In genomic region chr12:52604859-52605258, GRCh38 we compare ENCODE assay signal across 26 cellular contexts. TPM values are rescaled to one million over a fixed set of nuclear protein-coding genes. Genes with fewer than 3 reads are reported as not detected.
DNase-seq lines count a peak whose midpoint lies in the region; ATAC-seq and TF ChIP-seq lines count a peak whose summit lies in the region.
"Had no signal": no experiment of that assay in that cellular context is flagged by ENCODE, and none has a peak within 500 bp of the region (broad histone marks: within the 10 kb centered on the region; RNA-seq: fewer than 3 reads in every experiment).

No MANE protein-coding gene starts in this region.

- no peaks in the 10 kb centered on the region for H3K9me3 ChIP-seq in CD4-positive, alpha-beta T cell (ENCODE audit: control insufficient read depth, low read length)
- H3K9me3 ChIP-seq: SJSA1, upper lobe of right lung had no signal

- CTCF ChIA-PET in CD4-positive, alpha-beta T cell (lab: Charles Lee), result no interaction called here

- H3K4me3 Mint-ChIP-seq in CD4-positive, alpha-beta T cell, result peak overlapping the region; percentile 39
- H3K4me3 Mint-ChIP-seq: naive B cell; stimulated activated naive CD8-positive, alpha-beta T cell treated with anti-CD3 and anti-CD28 coated beads, Interleukin-15, Interleukin-2, amounts not matched to agents 100 ng/mL and 50 ng/mL, for 24 hours; T-helper 2 cell treated with Interferon-gamma antibody and Interleukin-4, amounts not matched to agents 5 μg/mL and 100 μg/mL, for 36 hours had no signal

- ATAC-seq in CD4-positive, alpha-beta T cell (ENCODE audit: poor library complexity), result no peak
- no peak for ATAC-seq in GM19452 (IDR thresholded peaks at IDR 0.05; ENCODE audit: unreplicated experiment)
- ATAC-seq: upper lobe of right lung had no signal

- H3K27ac ChIP-seq in CD4-positive, alpha-beta T cell (ENCODE audit: low read depth, low read length), result no peak overlapping the region
- H3K27ac ChIP-seq: dorsolateral prefrontal cortex, ovary, PC-9, SJSA1, upper lobe of right lung had no signal

- H3K27ac Mint-ChIP-seq in CD4-positive, alpha-beta T cell, result peak overlapping the region; percentile 89
- H3K27ac Mint-ChIP-seq: naive B cell; stimulated activated naive CD8-positive, alpha-beta T cell treated with anti-CD3 and anti-CD28 coated beads, Interleukin-15, Interleukin-2, amounts not matched to agents 100 ng/mL and 50 ng/mL, for 24 hours; T-helper 2 cell treated with Interferon-gamma antibody and Interleukin-4, amounts not matched to agents 5 μg/mL and 100 μg/mL, for 36 hours had no signal

- DNase-seq in activated CD8-positive, alpha-beta memory T cell treated with anti-CD3 and anti-CD28 coated beads for 24 hours, result peak; percentile 56
- no peak for DNase-seq in activated CD8-positive, alpha-beta memory T cell treated with anti-CD3 and anti-CD28 coated beads, Interleukin-2, amount 50 U/mL, for 4 hours
- DNase-seq in CD4-positive, alpha-beta T cell, result no peak
- peak; percentile 33 for DNase-seq in SW480 (ENCODE audit: low spot score)
- DNase-seq in islet precursor cell, result peak; percentile 43
- DNase-seq in SIG-M5 treated with dmso at 0.1 percent for 504 hours (lab: John Stamatoyannopoulos, UW; ENCODE audit: unreplicated experiment), result no peak
- no peak for DNase-seq in NCI-H510A treated with DMSO at 0.1 percent for 48 hours (lab: John Stamatoyannopoulos, UW)
- DNase-seq: C1 segment of cervical spinal cord, dorsolateral prefrontal cortex, HCEC 1CT, mammary epithelial cell, MM.1S, naive B cell, NCI-H1694 treated with DMSO at 0.1 percent for 48 hours, ovary, PC-9, upper lobe of right lung had no signal

- H3K27me3 ChIP-seq in CD4-positive, alpha-beta T cell (ENCODE audit: control insufficient read depth, insufficient read depth, low read length), result no peaks in the 10 kb centered on the region
- H3K27me3 ChIP-seq: ovary had no signal

- peaks cover 4% of the 10 kb centered on the region for H3K27me3 Mint-ChIP-seq in CD4-positive, alpha-beta T cell
- H3K27me3 Mint-ChIP-seq: stimulated activated naive CD8-positive, alpha-beta T cell treated with anti-CD3 and anti-CD28 coated beads, Interleukin-15, Interleukin-2, amounts not matched to agents 100 ng/mL and 50 ng/mL, for 24 hours had no signal

- intact Hi-C loops in CD4-positive, alpha-beta T cell (cut with DNase I, micrococcal nuclease), result no loop called here

- H3K4me1 Mint-ChIP-seq in CD4-positive, alpha-beta T cell (ENCODE audit: low read depth), result peaks cover 87% of the 10 kb centered on the region
- H3K4me1 Mint-ChIP-seq: naive B cell had no signal

- TF ChIP-seq CTCF in CD4-positive, alpha-beta T cell (IDR thresholded peaks at IDR 0.05), result no peak

- H3K36me3 Mint-ChIP-seq in CD4-positive, alpha-beta T cell (ENCODE audit: low read depth), result peaks cover 18% of the 10 kb centered on the region
- H3K36me3 Mint-ChIP-seq: naive B cell had no signal

- no peaks in the 10 kb centered on the region for H3K9me3 Mint-ChIP-seq in CD4-positive, alpha-beta T cell
- H3K9me3 Mint-ChIP-seq: stimulated activated naive CD8-positive, alpha-beta T cell treated with anti-CD3 and anti-CD28 coated beads, Interleukin-15, Interleukin-2, amounts not matched to agents 100 ng/mL and 50 ng/mL, for 24 hours; T-helper 2 cell treated with Interferon-gamma antibody and Interleukin-4, amounts not matched to agents 5 μg/mL and 100 μg/mL, for 36 hours had no signal

- POLR2A ChIA-PET in CD4-positive, alpha-beta T cell (lab: Charles Lee), result interaction anchor here (0.9 to 1.0 kb wide), 3 partner anchors 19 to 87 kb away, joined by 3 to 9 read pairs (median 3); no protein-coding TSS in a partner anchor

RNA-seq across cellular contexts. Expression of gene KRT72, which starts 3.6 kb away (rescaled TPM):
- total RNA-seq in CD4-positive, alpha-beta T cell, result 10 to 100 TPM; 82.2 to 83.4 TPM
- total RNA-seq: A673, bronchial epithelial cell, epithelial cell of proximal tubule, frontal cortex, kidney epithelial cell, mammary epithelial cell, ovary, PC-9, SJSA1, upper lobe of right lung had no signal

RNA-seq across cellular contexts. Expression of gene KRT73, which starts 13.5 kb away (rescaled TPM):
- total RNA-seq in CD4-positive, alpha-beta T cell, result 10 to 100 TPM; 67.2 to 69.7 TPM
- total RNA-seq: A673, bronchial epithelial cell, epithelial cell of proximal tubule, frontal cortex, kidney epithelial cell, mammary epithelial cell, ovary, PC-9, SJSA1 had no signal

RNA-seq across cellular contexts. Expression of gene KRT74, which starts 31.2 kb away (rescaled TPM):
- total RNA-seq in CD4-positive, alpha-beta T cell, result under 1 TPM; 0.30 to 0.34 TPM
- total RNA-seq: A673, bronchial epithelial cell, dorsolateral prefrontal cortex, epithelial cell of proximal tubule, frontal cortex, kidney epithelial cell, mammary epithelial cell, ovary, PC-9, SJSA1, upper lobe of right lung had no signal

RNA-seq across cellular contexts. Expression of gene KRT2, which starts 47.2 kb away (rescaled TPM):
- 1 to 10 TPM; 1.7 to 2.1 TPM for total RNA-seq in CD4-positive, alpha-beta T cell
- total RNA-seq: A673, bronchial epithelial cell, epithelial cell of proximal tubule, frontal cortex, kidney epithelial cell, mammary epithelial cell, ovary, PC-9, SJSA1, upper lobe of right lung had no signal

RNA-seq across cellular contexts. Expression of gene KRT71, which starts 51.9 kb away (rescaled TPM):
- not detected for total RNA-seq in CD4-positive, alpha-beta T cell
- total RNA-seq: A673, bronchial epithelial cell, epithelial cell of proximal tubule, frontal cortex, kidney epithelial cell, mammary epithelial cell, ovary, PC-9, SJSA1, upper lobe of right lung had no signal

Comparison
In these comparisons a context has a peak if more than half of its experiments do, and no peak if none do; other contexts are left out.
1. DNase-seq: peak in activated CD8-positive, alpha-beta memory T cell treated with anti-CD3 and anti-CD28 coated beads for 24 hours (single experiment), SW480 (single experiment) and islet precursor cell (single experiment); none in activated CD8-positive, alpha-beta memory T cell treated with anti-CD3 and anti-CD28 coated beads, Interleukin-2, amount 50 U/mL, for 4 hours (single experiment), CD4-positive, alpha-beta T cell (0 of 10), SIG-M5 treated with dmso at 0.1 percent for 504 hours (single experiment) and NCI-H510A treated with DMSO at 0.1 percent for 48 hours (single experiment).